1 cellular context compared by ENCODE assay signal in the genomic region with DNA sequence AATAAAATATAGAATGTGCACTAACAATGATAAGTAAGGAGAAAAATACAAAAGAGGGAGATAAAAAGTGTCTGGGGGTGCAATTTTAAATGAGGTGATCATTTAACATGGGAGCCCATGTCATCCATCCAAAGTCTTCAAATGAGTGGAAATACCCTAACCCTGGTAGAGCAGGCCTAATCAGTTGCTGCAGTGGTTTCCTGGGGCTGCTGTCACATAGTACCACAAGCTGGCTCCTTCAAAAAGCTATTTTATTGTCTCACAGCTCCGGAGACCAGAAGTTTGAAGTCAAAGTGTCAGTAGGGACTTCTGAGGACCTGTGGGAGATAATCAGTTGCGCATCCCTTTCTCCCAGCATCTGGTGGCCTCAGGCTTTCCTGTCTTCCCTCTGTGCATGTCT.
TF ChIP-seq lines count a peak whose summit lies in the region.

No MANE protein-coding gene starts in this region.

TF ChIP-seq in SK-N-SH treated with all-trans-retinoic acid at 6 μM for 48 hours, 23 proteins besides CTCF, POLR2A, EP300 and RAD21 (continued from another document):
- TF ChIP-seq, protein P1, sequence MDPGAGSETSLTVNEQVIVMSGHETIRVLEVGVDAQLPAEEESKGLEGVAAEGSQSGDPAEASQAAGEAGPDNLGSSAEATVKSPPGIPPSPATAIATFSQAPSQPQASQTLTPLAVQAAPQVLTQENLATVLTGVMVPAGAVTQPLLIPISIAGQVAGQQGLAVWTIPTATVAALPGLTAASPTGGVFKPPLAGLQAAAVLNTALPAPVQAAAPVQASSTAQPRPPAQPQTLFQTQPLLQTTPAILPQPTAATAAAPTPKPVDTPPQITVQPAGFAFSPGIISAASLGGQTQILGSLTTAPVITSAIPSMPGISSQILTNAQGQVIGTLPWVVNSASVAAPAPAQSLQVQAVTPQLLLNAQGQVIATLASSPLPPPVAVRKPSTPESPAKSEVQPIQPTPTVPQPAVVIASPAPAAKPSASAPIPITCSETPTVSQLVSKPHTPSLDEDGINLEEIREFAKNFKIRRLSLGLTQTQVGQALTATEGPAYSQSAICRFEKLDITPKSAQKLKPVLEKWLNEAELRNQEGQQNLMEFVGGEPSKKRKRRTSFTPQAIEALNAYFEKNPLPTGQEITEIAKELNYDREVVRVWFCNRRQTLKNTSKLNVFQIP (CRISPR knock-in tag; IDR thresholded peaks at IDR 0.05; ENCODE audit: borderline replicate concordance, low read depth) = no peak
- TF ChIP-seq TCF4 (CRISPR knock-in tag; IDR thresholded peaks at IDR 0.05; ENCODE audit: borderline replicate concordance) (no peak), CSDC2 (CRISPR knock-in tag; IDR thresholded peaks at IDR 0.05) (no peak), RARB (CRISPR knock-in tag; IDR thresholded peaks at IDR 0.05) (no peak), ARNTL (CRISPR knock-in tag; IDR thresholded peaks at IDR 0.05; ENCODE audit: borderline replicate concordance, low read depth) (no peak), ZFP30 (CRISPR knock-in tag; IDR thresholded peaks at IDR 0.05) (no peak)
